ENCODE assay signal across 13 cellular contexts in genomic region chr4:33890841-33891240, GRCh38.
DNase-seq lines count a peak whose midpoint lies in the region; ATAC-seq and TF ChIP-seq lines count a peak whose summit lies in the region.
"Had no signal": no experiment of that assay in that cellular context is flagged by ENCODE, and none has a peak within 500 bp of the region (broad histone marks: within the 10 kb centered on the region; RNA-seq: fewer than 3 reads in every experiment).

No MANE protein-coding gene starts in this region.

- no peak overlapping the region for H3K23ac ChIP-seq in H9 (ENCODE audit: insufficient read length, low read depth, low read length)

- no peak overlapping the region for H2BK15ac ChIP-seq in H9 (ENCODE audit: low read depth, low read length)

- H3K14ac ChIP-seq in H9 (ENCODE audit: insufficient read depth, low read length): no peak overlapping the region

- H3K56ac ChIP-seq in H9 (ENCODE audit: insufficient read length, low read depth, low read length): no peak overlapping the region

- no peak overlapping the region for H3K27ac ChIP-seq in GM23248
- H3K27ac ChIP-seq in PC-3 (ENCODE audit: low read length): no peak overlapping the region
- H3K27ac ChIP-seq in H9 (ENCODE audit: insufficient read length, low read depth, low read length): no peak overlapping the region
- no peak overlapping the region for H3K27ac ChIP-seq in aorta (ENCODE audit: low read depth in 1 of 2, low read length in 2 of 2)

- H4K20me1 ChIP-seq in GM23248 (ENCODE audit: insufficient read depth) (no peaks in the 10 kb centered on the region), PC-3 (ENCODE audit: low read length) (no peaks in the 10 kb centered on the region), H9 (ENCODE audit: control insufficient read depth, insufficient read depth, insufficient read length) (no peaks in the 10 kb centered on the region)

- H3K36me3 Mint-ChIP-seq in H9 (ENCODE audit: insufficient read depth in 1 of 3, low read depth in 3 of 3): no peaks in the 10 kb centered on the region; a peak in 2 of 7 replicates

- no peak overlapping the region for H3K4ac ChIP-seq in H9 (ENCODE audit: low read depth, low read length)

- no peak overlapping the region for H2BK20ac ChIP-seq in H9 (ENCODE audit: low read depth, low read length, poor library complexity, severe bottlenecking)

- peaks cover 0 to 2% of the 10 kb centered on the region in 2 experiments; a peak in 3 of 5 replicates for H3K9me3 Mint-ChIP-seq in H9

- H3K9me3 ChIP-seq in GM23248 (ENCODE audit: low read depth) (no peaks in the 10 kb centered on the region), PC-3 (ENCODE audit: low read length) (no peaks in the 10 kb centered on the region), H9 (ENCODE audit: control insufficient read depth, low read depth, low read length) (no peaks in the 10 kb centered on the region), aorta (ENCODE audit: control insufficient read depth, low read length) (no peaks in the 10 kb centered on the region)

- ATAC-seq in PC-3 (peak; percentile 27; the same call in 1 of the 2 replicates), HG03280 (IDR thresholded peaks at IDR 0.05; ENCODE audit: unreplicated experiment) (no peak), aorta (ENCODE audit: low FRiP score) (no peak)

- in situ Hi-C loops in GM23248 (cut with MboI): no loop called here

- no peaks in the 10 kb centered on the region; a peak in 1 of 4 replicates for H3K4me1 Mint-ChIP-seq in H9
- H3K4me1 Mint-ChIP-seq: B cell had no signal

- H3K79me2 ChIP-seq in GM23248 (ENCODE audit: insufficient read depth): no peaks in the 10 kb centered on the region
- H3K79me2 ChIP-seq in PC-3 (ENCODE audit: low read length): no peaks in the 10 kb centered on the region
- H3K79me2 ChIP-seq in H9 (ENCODE audit: insufficient read depth, low read length): no peaks in the 10 kb centered on the region

- H3K36me3 ChIP-seq in GM23248 (ENCODE audit: low read depth) (no peaks in the 10 kb centered on the region), PC-3 (ENCODE audit: low read depth, low read length) (no peaks in the 10 kb centered on the region), aorta (ENCODE audit: control insufficient read depth in 1 of 2, insufficient read depth in 2 of 2, low read length in 1 of 2) (no peaks in the 10 kb centered on the region)

- H3K27me3 ChIP-seq in GM23248 (replicated peaks; ENCODE audit: insufficient read depth): no peaks in the 10 kb centered on the region
- H3K27me3 ChIP-seq in PC-3 (ENCODE audit: low read length): no peaks in the 10 kb centered on the region
- H3K27me3 ChIP-seq in H9 (ENCODE audit: insufficient read depth, low read length): no peaks in the 10 kb centered on the region
- H3K27me3 ChIP-seq in aorta (ENCODE audit: control insufficient read depth in 1 of 2, insufficient read depth in 2 of 2, low read length in 1 of 2): no peaks in the 10 kb centered on the region

- H3K4me3 Mint-ChIP-seq in H9: no peak overlapping the region
- H3K4me3 Mint-ChIP-seq: B cell; CD4-positive, alpha-beta T cell had no signal

- no peak overlapping the region for H3T11ph ChIP-seq in H9 (ENCODE audit: low read length)

- POLR2A ChIA-PET in PC-3 (lab: Charles Lee; ENCODE audit: unreplicated experiment): no interaction called here

- H3K79me1 ChIP-seq in H9 (ENCODE audit: insufficient read depth, low read depth, low read length, poor library complexity, severe bottlenecking): no peaks in the 10 kb centered on the region

- H3F3A ChIP-seq in GM23248 (ENCODE audit: insufficient read depth) (no peaks in the 10 kb centered on the region), PC-3 (ENCODE audit: low read length, unreplicated experiment) (no peaks in the 10 kb centered on the region)

- H2AFZ ChIP-seq in GM23248: no peak overlapping the region
- no peak overlapping the region for H2AFZ ChIP-seq in PC-3 (ENCODE audit: low read length)
- no peak overlapping the region for H2AFZ ChIP-seq in H9 (ENCODE audit: low read length)

- no peak overlapping the region for H3K27ac Mint-ChIP-seq in H9
- H3K27ac Mint-ChIP-seq: B cell; CD4-positive, alpha-beta T cell had no signal

- H3K4me2 ChIP-seq in GM23248 (ENCODE audit: unreplicated experiment): no peak overlapping the region
- no peak overlapping the region for H3K4me2 ChIP-seq in PC-3 (ENCODE audit: low read length)
- H3K4me2 ChIP-seq in H9 (ENCODE audit: insufficient read depth, insufficient read length, low read length): no peak overlapping the region

- H4K91ac ChIP-seq in H9 (ENCODE audit: insufficient read length, low read depth, low read length): no peak overlapping the region

- no peak overlapping the region for H2AK5ac ChIP-seq in H9 (ENCODE audit: insufficient read length, low read length)

- no peak overlapping the region for H4K5ac ChIP-seq in H9 (ENCODE audit: insufficient read length, low read depth, low read length)

- H3K27me3 Mint-ChIP-seq in H9 (ENCODE audit: low read depth): no peaks in the 10 kb centered on the region
- H3K27me3 Mint-ChIP-seq: B cell; CD4-positive, alpha-beta T cell had no signal

- DNase-seq in GM23248: peak; percentile 5
- peak; percentile 2 for DNase-seq in PC-3
- peak; percentile 21 for DNase-seq in fibroblast of peridontal ligament (ENCODE audit: extremely low read depth)
- peak; percentile 8 for DNase-seq in skeletal muscle cell (ENCODE audit: low read depth)
- DNase-seq in H9: no peak
- no peak for DNase-seq in aorta
- DNase-seq: ACHN; C1 segment of cervical spinal cord; Calu3; CD4-positive, alpha-beta T cell; DMS 273 treated with DMSO at 0.1 percent for 48 hours had no signal

- no peak overlapping the region for H2BK12ac ChIP-seq in H9 (ENCODE audit: insufficient read length, low read depth, low read length)

- H2BK5ac ChIP-seq in H9 (ENCODE audit: insufficient read length, low read length): no peak overlapping the region

- no peak overlapping the region for H3K18ac ChIP-seq in H9 (ENCODE audit: insufficient read length, low read depth, low read length)

- no peaks in the 10 kb centered on the region for H3K23me2 ChIP-seq in H9 (ENCODE audit: insufficient read length, low read depth, low read length, poor library complexity, severe bottlenecking)

- intact Hi-C loops in PC-3 (cut with micrococcal nuclease): no loop called here
- intact Hi-C loops in aorta (cut with DNase I): no loop called here

- H2BK120ac ChIP-seq in H9 (ENCODE audit: low read depth, low read length, poor library complexity, severe bottlenecking): no peak overlapping the region

- TF ChIP-seq CTCF in PC-3 (conservative IDR thresholded peaks at IDR 0.05; ENCODE audit: low read depth, low read length): no peak
- TF ChIP-seq CTCF in H9 (conservative IDR thresholded peaks at IDR 0.05): no peak

- CTCF ChIA-PET in PC-3 (lab: Charles Lee): interaction anchor here (0.6 kb wide), 1 partner anchor 730 kb away, joined by 3 read pairs; no protein-coding TSS in a partner anchor

- H4K8ac ChIP-seq in H9 (replicated peaks; ENCODE audit: insufficient read length, low read depth, low read length): no peak overlapping the region

- BruUV-seq in PC-3 (replicated peaks; lab: Mats Ljungman, UMichigan): no TSS peak

- 19 to 35% methylated on average over 3 of the region's 3 CpGs for WGBS in GM23248 (ENCODE audit: low coverage in 1 of 2, low lambda C conversion rate in 2 of 2, missing lambda C conversion rate in 2 of 2), 2 experiments
- no CpG with 5 or more reads among the region's 3 CpGs for WGBS in H9 (ENCODE audit: extremely low coverage, insufficient read length, low lambda C conversion rate)
- WGBS in aorta, 2 donors: 10 to 11% methylated on average over 3 of the region's 3 CpGs

- H3K9me2 ChIP-seq in GM23248 (ENCODE audit: insufficient read depth) (no peaks in the 10 kb centered on the region), PC-3 (replicated peaks; ENCODE audit: low read length) (no peaks in the 10 kb centered on the region)

- H3K4me3 ChIP-seq in GM23248: no peak overlapping the region
- H3K4me3 ChIP-seq in PC-3 (ENCODE audit: low read length): no peak overlapping the region
- H3K4me3 ChIP-seq in skeletal muscle cell (ENCODE audit: low read depth, low read length): no peak overlapping the region
- no peak overlapping the region for H3K4me3 ChIP-seq in aorta (ENCODE audit: low read length in 2 of 2)

- H3K4me1 ChIP-seq in GM23248 (ENCODE audit: insufficient read depth) (no peaks in the 10 kb centered on the region), PC-3 (ENCODE audit: insufficient read depth, low read length) (no peaks in the 10 kb centered on the region), H9 (ENCODE audit: insufficient read depth, low read length) (no peaks in the 10 kb centered on the region), aorta (ENCODE audit: control insufficient read depth in 1 of 2, insufficient read depth in 2 of 2, low read length in 2 of 2) (no peaks in the 10 kb centered on the region)

- no peak overlapping the region for H3K9ac ChIP-seq in GM23248
- H3K9ac ChIP-seq in PC-3 (ENCODE audit: low read length): no peak overlapping the region
- no peak overlapping the region for H3K9ac ChIP-seq in H9 (ENCODE audit: extremely low read depth, insufficient read length, low read length)

Comparison
In these comparisons a context has a peak if more than half of its experiments do, and no peak if none do; other contexts are left out.
1. DNase-seq: peak in GM23248 (single experiment), PC-3 (single experiment), fibroblast of peridontal ligament (single experiment) and skeletal muscle cell (single experiment); none in H9 (single experiment) and aorta (0 of 2).